ENCODE assay signal across 1 cellular context in the genomic region with DNA sequence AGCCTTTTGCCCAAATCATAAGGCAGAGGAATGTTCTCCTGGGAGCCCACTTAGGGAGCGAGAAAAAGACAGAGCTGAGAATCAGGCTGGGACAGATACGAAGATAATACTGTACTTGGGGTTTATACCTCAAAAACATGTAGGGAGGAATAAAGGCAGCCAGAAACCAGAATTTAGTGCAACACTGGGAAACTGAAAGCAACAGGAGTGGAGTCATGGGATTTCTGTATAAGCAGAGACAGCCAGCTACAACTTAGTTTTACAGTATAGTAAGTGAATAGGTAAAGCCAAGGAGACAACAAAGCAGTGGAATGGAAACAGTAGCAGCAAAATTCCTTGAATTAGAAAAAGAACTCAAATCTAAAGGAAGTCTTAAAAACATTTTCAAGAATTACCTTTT.
TF ChIP-seq lines count a peak whose summit lies in the region.

No MANE protein-coding gene starts in this region.

TF ChIP-seq in endothelial cell of umbilical vein, 7 proteins besides CTCF, POLR2A, EP300 and RAD21:
- TF ChIP-seq MYC (IDR thresholded peaks at IDR 0.05; ENCODE audit: low read depth, low read length) (no peak), EZH2 (IDR thresholded peaks at IDR 0.05; ENCODE audit: borderline replicate concordance, low read depth, low read length, severe bottlenecking) (no peak), JUN (IDR thresholded peaks at IDR 0.05; ENCODE audit: borderline replicate concordance, insufficient read depth, insufficient read length, low read depth) (no peak), FOS (IDR thresholded peaks at IDR 0.05; ENCODE audit: borderline replicate concordance, insufficient read depth, low read length) (no peak), POLR2AphosphoS5 (IDR thresholded peaks at IDR 0.05; ENCODE audit: insufficient read depth, low read depth, low read length) (no peak), GATA2 (IDR thresholded peaks at IDR 0.05; ENCODE audit: insufficient read depth, insufficient read length, low read depth, low read length) (no peak)
- TF ChIP-seq, protein P1, sequence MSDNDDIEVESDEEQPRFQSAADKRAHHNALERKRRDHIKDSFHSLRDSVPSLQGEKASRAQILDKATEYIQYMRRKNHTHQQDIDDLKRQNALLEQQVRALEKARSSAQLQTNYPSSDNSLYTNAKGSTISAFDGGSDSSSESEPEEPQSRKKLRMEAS (IDR thresholded peaks at IDR 0.05; ENCODE audit: insufficient read depth, insufficient read length) = no peak
TF ChIP-seq in endothelial cell of umbilical vein: peak in this region for 0.
